1 cellular context compared by ENCODE assay signal in the genomic region with DNA sequence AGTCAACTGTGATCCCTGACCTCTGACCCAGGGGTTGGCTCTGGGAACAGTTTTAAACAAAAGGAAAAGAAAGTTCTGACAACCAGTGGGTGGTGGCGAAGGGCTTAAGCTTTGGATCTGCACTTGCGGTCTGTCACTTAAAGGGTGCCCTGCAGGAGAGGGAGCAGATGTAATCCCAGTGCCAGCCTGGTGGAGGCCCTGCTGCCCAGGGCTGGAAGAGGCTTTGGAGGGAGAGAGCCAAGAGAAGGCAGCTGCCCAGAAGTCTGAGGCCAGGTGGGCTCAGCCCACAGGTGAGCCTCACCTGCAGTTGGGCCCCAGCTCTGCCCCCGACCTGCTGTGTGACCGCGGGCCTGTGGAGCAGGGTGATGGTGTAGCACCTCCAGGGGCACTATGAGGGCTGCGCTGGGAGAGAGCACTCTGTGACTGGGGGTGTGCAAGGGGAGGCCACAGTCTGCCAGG.
TF ChIP-seq lines count a peak whose summit lies in the region.

No MANE protein-coding gene starts in this region.

TF ChIP-seq in WTC11, 78 proteins besides CTCF, POLR2A, EP300 and RAD21 (continued from another document):
- TF ChIP-seq, protein P1, sequence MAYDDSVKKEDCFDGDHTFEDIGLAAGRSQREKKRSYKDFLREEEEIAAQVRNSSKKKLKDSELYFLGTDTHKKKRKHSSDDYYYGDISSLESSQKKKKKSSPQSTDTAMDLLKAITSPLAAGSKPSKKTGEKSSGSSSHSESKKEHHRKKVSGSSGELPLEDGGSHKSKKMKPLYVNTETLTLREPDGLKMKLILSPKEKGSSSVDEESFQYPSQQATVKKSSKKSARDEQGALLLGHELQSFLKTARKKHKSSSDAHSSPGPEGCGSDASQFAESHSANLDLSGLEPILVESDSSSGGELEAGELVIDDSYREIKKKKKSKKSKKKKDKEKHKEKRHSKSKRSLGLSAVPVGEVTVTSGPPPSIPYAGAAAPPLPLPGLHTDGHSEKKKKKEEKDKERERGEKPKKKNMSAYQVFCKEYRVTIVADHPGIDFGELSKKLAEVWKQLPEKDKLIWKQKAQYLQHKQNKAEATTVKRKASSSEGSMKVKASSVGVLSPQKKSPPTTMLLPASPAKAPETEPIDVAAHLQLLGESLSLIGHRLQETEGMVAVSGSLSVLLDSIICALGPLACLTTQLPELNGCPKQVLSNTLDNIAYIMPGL (CRISPR knock-in tag; IDR thresholded peaks at IDR 0.05): no peak
- TF ChIP-seq, protein P2, sequence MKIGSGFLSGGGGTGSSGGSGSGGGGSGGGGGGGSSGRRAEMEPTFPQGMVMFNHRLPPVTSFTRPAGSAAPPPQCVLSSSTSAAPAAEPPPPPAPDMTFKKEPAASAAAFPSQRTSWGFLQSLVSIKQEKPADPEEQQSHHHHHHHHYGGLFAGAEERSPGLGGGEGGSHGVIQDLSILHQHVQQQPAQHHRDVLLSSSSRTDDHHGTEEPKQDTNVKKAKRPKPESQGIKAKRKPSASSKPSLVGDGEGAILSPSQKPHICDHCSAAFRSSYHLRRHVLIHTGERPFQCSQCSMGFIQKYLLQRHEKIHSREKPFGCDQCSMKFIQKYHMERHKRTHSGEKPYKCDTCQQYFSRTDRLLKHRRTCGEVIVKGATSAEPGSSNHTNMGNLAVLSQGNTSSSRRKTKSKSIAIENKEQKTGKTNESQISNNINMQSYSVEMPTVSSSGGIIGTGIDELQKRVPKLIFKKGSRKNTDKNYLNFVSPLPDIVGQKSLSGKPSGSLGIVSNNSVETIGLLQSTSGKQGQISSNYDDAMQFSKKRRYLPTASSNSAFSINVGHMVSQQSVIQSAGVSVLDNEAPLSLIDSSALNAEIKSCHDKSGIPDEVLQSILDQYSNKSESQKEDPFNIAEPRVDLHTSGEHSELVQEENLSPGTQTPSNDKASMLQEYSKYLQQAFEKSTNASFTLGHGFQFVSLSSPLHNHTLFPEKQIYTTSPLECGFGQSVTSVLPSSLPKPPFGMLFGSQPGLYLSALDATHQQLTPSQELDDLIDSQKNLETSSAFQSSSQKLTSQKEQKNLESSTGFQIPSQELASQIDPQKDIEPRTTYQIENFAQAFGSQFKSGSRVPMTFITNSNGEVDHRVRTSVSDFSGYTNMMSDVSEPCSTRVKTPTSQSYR (CRISPR knock-in tag; IDR thresholded peaks at IDR 0.05): no peak
- TF ChIP-seq RELA (CRISPR knock-in tag; IDR thresholded peaks at IDR 0.05; ENCODE audit: borderline replicate concordance): no peak
